ENCODE assay signal across 8 cellular contexts in genomic region chr4:167234388-167234881, GRCh38. TPM values are rescaled to one million over a fixed set of nuclear protein-coding genes. Genes with fewer than 3 reads are reported as not detected.
DNase-seq lines count a peak whose midpoint lies in the region; ATAC-seq, FAIRE-seq and TF ChIP-seq lines count a peak whose summit lies in the region.

Gene SPOCK3 (minus strand): TSS chr4:167234494.

- H3K9me3 ChIP-seq in GM23248 (ENCODE audit: low read depth) (no peaks in the 10 kb centered on the region), skeletal muscle tissue (ENCODE audit: control insufficient read depth in 3 of 3, low read length in 3 of 3) (no peaks in the 10 kb centered on the region)

- in situ Hi-C loops in GM23248 (cut with MboI), result no loop called here

- peak within 1 kb of the TSS; percentile 30 for H3K4me2 ChIP-seq in GM23248 (ENCODE audit: unreplicated experiment)

- H3K9ac ChIP-seq in GM23248 (no peak within 1 kb of the TSS), skeletal muscle tissue (ENCODE audit: low read depth in 1 of 3, low read length in 3 of 3) (peak within 1 kb of the TSS in 1 of 3 donors; percentile 10)

- H3F3A ChIP-seq in GM23248 (ENCODE audit: insufficient read depth), result no peaks in the 10 kb centered on the region

- 4 to 5% methylated on average over 11 to 29 of the region's 29 CpGs for WGBS in GM23248 (ENCODE audit: low coverage in 1 of 2, low lambda C conversion rate in 2 of 2, missing lambda C conversion rate in 2 of 2), 2 experiments

- H3K27ac ChIP-seq in GM23248 (no peak within 1 kb of the TSS), skeletal muscle tissue (ENCODE audit: low read depth, low read length) (no peak within 1 kb of the TSS)

- TF ChIP-seq CTCF in bronchial epithelial cell (IDR thresholded peaks at IDR 0.05; ENCODE audit: insufficient read depth, low read length, severe bottlenecking), result no peak

- peak within 1 kb of the TSS; percentile 48 for H3K4me3 ChIP-seq in GM23248
- H3K4me3 ChIP-seq in bronchial epithelial cell (ENCODE audit: low read depth, low read length), result peak within 1 kb of the TSS; percentile 43
- H3K4me3 ChIP-seq in skeletal muscle tissue (ENCODE audit: low read length in 3 of 3), result peak within 1 kb of the TSS; percentile 52 to 65 (median 62)

- peaks cover 31% of the 10 kb centered on the region for H3K27me3 ChIP-seq in GM23248 (replicated peaks; ENCODE audit: insufficient read depth)
- no peaks in the 10 kb centered on the region for H3K27me3 ChIP-seq in bronchial epithelial cell (ENCODE audit: control insufficient read depth, insufficient read depth, low read length)
- peaks cover 28 to 35% (median 29%) of the 10 kb centered on the region in 3 donors for H3K27me3 ChIP-seq in skeletal muscle tissue (ENCODE audit: control insufficient read depth in 3 of 3, insufficient read depth in 3 of 3, low read length in 3 of 3)

- ATAC-seq in HG03460 (IDR thresholded peaks at IDR 0.05; ENCODE audit: unreplicated experiment) (no peak), HG03039 (IDR thresholded peaks at IDR 0.05; ENCODE audit: unreplicated experiment) (no peak)

- peak; percentile 34 for DNase-seq in COLO668 (lab: John Stamatoyannopoulos, UW; ENCODE audit: unreplicated experiment)
- peak; percentile 40 for DNase-seq in GM23248
- peak; percentile 75 for DNase-seq in NCI-H446 treated with DMSO at 0.1 percent for 48 hours (lab: John Stamatoyannopoulos, UW)
- peak; percentile 50 for DNase-seq in bronchial epithelial cell (ENCODE audit: low read depth)
- DNase-seq in iris pigment epithelial cell (ENCODE audit: low read depth), result peak; percentile 31

- H3K36me3 ChIP-seq in GM23248 (ENCODE audit: low read depth) (no peaks in the 10 kb centered on the region), bronchial epithelial cell (ENCODE audit: control insufficient read depth, insufficient read depth, low read length) (no peaks in the 10 kb centered on the region), skeletal muscle tissue (ENCODE audit: control insufficient read depth in 3 of 3, insufficient read depth in 3 of 3, low read length in 3 of 3) (no peaks in the 10 kb centered on the region)

- no peak for FAIRE-seq in bronchial epithelial cell (lab: Jason Lieb, UNC)

- no peaks in the 10 kb centered on the region for H4K20me1 ChIP-seq in GM23248 (ENCODE audit: insufficient read depth)

- H3K9me2 ChIP-seq in GM23248 (ENCODE audit: insufficient read depth), result no peaks in the 10 kb centered on the region

- no peaks in the 10 kb centered on the region for H3K79me2 ChIP-seq in GM23248 (ENCODE audit: insufficient read depth)

- H2AFZ ChIP-seq in GM23248, result peak within 1 kb of the TSS; percentile 41

- H3K4me1 ChIP-seq in GM23248 (ENCODE audit: insufficient read depth), result no peaks in the 10 kb centered on the region
- peaks cover 9 to 10% (median 10%) of the 10 kb centered on the region in 3 donors for H3K4me1 ChIP-seq in skeletal muscle tissue (ENCODE audit: control insufficient read depth in 3 of 3, insufficient read depth in 3 of 3, low read length in 3 of 3)

RNA-seq across cellular contexts. Expression of gene SPOCK3, which starts in this region (rescaled TPM):
- not detected in 2 replicates for total RNA-seq in GM23248 (2014; rRNA removed; shearing (Covaris generic))
- not detected in 2 replicates for polyA plus RNA-seq in GM23248 (2016; fragmentation: Nextera tagmentation; extraction: Ambion mirVana)
- total RNA-seq in bronchial epithelial cell (0.53 and 1.0 TPM in 2 replicates), skeletal muscle tissue (1.0 TPM)

Comparison
In these comparisons a context has a peak if more than half of its experiments do, and no peak if none do; other contexts are left out.
1. Peak in DNase-seq, H3K4me3 ChIP-seq and H3K4me2 ChIP-seq in GM23248; RNA of the gene not detected or under 1 TPM.